ENCODE assay signal across 20 cellular contexts in the genomic region with DNA sequence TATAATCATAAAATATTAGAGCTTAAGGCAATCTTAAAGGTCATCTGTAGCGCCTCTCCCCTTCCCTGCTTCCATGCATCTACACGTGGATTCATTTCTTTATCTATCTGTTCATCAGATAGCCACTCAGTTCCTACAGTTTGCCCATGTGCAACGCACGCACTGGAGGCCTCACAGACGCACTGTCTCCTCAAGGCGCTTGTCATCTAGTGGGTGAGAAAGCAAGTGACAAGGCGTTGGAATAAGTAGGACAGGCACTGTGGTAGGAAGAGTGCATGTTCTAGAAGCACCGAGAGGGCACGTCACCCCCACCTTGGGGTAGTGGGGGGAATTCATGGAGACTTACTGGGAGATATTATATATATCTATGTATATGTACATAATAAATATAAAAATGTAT. TPM values are rescaled to one million over a fixed set of nuclear protein-coding genes. Genes with fewer than 3 reads are reported as not detected.
DNase-seq lines count a peak whose midpoint lies in the region; ATAC-seq, FAIRE-seq and TF ChIP-seq lines count a peak whose summit lies in the region.
"Had no signal": no experiment of that assay in that cellular context is flagged by ENCODE, and none has a peak within 500 bp of the region (broad histone marks: within the 10 kb centered on the region; RNA-seq: fewer than 3 reads in every experiment).

No MANE protein-coding gene starts in this region.

- no peak overlapping the region for H3K27ac Mint-ChIP-seq in stimulated activated naive B cell treated with anti-CD40 and anti-IgM and Interleukin-4, amounts not matched to agents 10 μg/mL and 1 μg/mL and 100 μg/mL, for 72 hours
- H3K27ac Mint-ChIP-seq: activated T-helper 1 cell treated with anti-CD3 and anti-CD28 coated beads, Interleukin-12 subunit alpha, Interleukin-12 subunit beta, Interleukin-2, Interleukin-4 antibody, amounts not matched to agents 30 ng/mL and 10 ng/mL and 1 ng/mL, durations not matched to agents 14 hours and 24 hours and 36 hours; stimulated activated naive CD8-positive, alpha-beta T cell treated with anti-CD3 and anti-CD28 coated beads, Interleukin-15, Interleukin-2, amounts not matched to agents 100 ng/mL and 50 ng/mL, for 24 hours; T-helper 1 cell treated with Interleukin-12 subunit alpha and Interleukin-12 subunit beta and Interleukin-4 antibody, amounts not matched to agents 30 μg/mL and 1 μg/mL, for 36 hours; WTC11 had no signal

- no peaks in the 10 kb centered on the region for H3K9me3 Mint-ChIP-seq in stimulated activated naive B cell treated with anti-CD40 and anti-IgM and Interleukin-4, amounts not matched to agents 10 μg/mL and 1 μg/mL and 100 μg/mL, for 72 hours
- H3K9me3 Mint-ChIP-seq: activated T-helper 1 cell treated with anti-CD3 and anti-CD28 coated beads, Interleukin-12 subunit alpha, Interleukin-12 subunit beta, Interleukin-2, Interleukin-4 antibody, amounts not matched to agents 30 ng/mL and 10 ng/mL and 1 ng/mL, durations not matched to agents 14 hours and 24 hours and 36 hours; naive thymus-derived CD4-positive, alpha-beta T cell; stimulated activated naive CD8-positive, alpha-beta T cell treated with anti-CD3 and anti-CD28 coated beads, Interleukin-15, Interleukin-2, amounts not matched to agents 100 ng/mL and 50 ng/mL, for 24 hours; T-helper 1 cell treated with Interleukin-12 subunit alpha and Interleukin-12 subunit beta and Interleukin-4 antibody, amounts not matched to agents 30 μg/mL and 1 μg/mL, for 36 hours; WTC11 had no signal

- DNase-seq in AG10803 (ENCODE audit: low read depth), result no peak
- no peak for DNase-seq in PC-3
- DNase-seq in NCI-H82 treated with DMSO at 0.1 percent for 48 hours (lab: John Stamatoyannopoulos, UW; ENCODE audit: unreplicated experiment), result no peak
- no peak for DNase-seq in stimulated activated naive B cell treated with anti-CD40 and anti-IgM and Interleukin-4, amounts not matched to agents 10 μg/mL and 1 μg/mL and 100 μg/mL, for 72 hours
- no peak for DNase-seq in GM12891 (ENCODE audit: insufficient read length, low spot score)
- DNase-seq in stimulated activated CD4-positive, alpha-beta T cell treated with anti-CD3 and anti-CD28 coated beads, Interleukin-4, amount 100 ng/mL, for 4 hours, result no peak
- DNase-seq: lower lobe of right lung; MM.1S; naive thymus-derived CD4-positive, alpha-beta T cell; NCI-H1694 treated with DMSO at 0.1 percent for 48 hours; NCI-H345; stimulated activated CD4-positive, alpha-beta T cell treated with anti-CD3 and anti-CD28 coated beads, Interleukin-15, amount 100 ng/mL, for 24 hours had no signal

- ATAC-seq in PC-3 (no peak), gastroesophageal sphincter (no peak)
- no peak for ATAC-seq in stimulated activated naive B cell treated with anti-CD40 and anti-IgM and Interleukin-4, amounts not matched to agents 10 μg/mL and 1 μg/mL and 100 μg/mL, for 72 hours (replicated peaks)
- ATAC-seq: naive thymus-derived CD4-positive, alpha-beta T cell had no signal

- H3K9me3 ChIP-seq in PC-3 (ENCODE audit: low read length) (no peaks in the 10 kb centered on the region), gastroesophageal sphincter (no peaks in the 10 kb centered on the region), skeletal muscle tissue (ENCODE audit: control insufficient read depth in 3 of 3, low read length in 3 of 3) (no peaks in the 10 kb centered on the region)
- H3K9me3 ChIP-seq: lower lobe of right lung had no signal

- H3K27me3 ChIP-seq in PC-3 (ENCODE audit: low read length), result peaks cover 21% of the 10 kb centered on the region; the same call in 1 of the 2 replicates
- H3K27me3 ChIP-seq in gastroesophageal sphincter, result no peaks in the 10 kb centered on the region
- peaks cover 0 to 8% (median 0%) of the 10 kb centered on the region in 3 donors for H3K27me3 ChIP-seq in skeletal muscle tissue (ENCODE audit: control insufficient read depth in 3 of 3, insufficient read depth in 3 of 3, low read length in 3 of 3)

- peak overlapping the region; percentile 16; the same call in 1 of the 2 replicates for H3K4me3 ChIP-seq in AG10803 (ENCODE audit: low read length)
- H3K4me3 ChIP-seq in PC-3 (ENCODE audit: low read length), result no peak overlapping the region
- no peak overlapping the region for H3K4me3 ChIP-seq in gastroesophageal sphincter
- H3K4me3 ChIP-seq in skeletal muscle tissue (ENCODE audit: low read length in 3 of 3), result peak overlapping the region in 2 of 3 donors; percentile 48 to 56
- H3K4me3 ChIP-seq: lower lobe of right lung had no signal

- intact Hi-C loops in PC-3 (cut with micrococcal nuclease), result loop anchor here (10.0 kb wide), 1 partner anchor 123 kb away; no protein-coding TSS in a partner anchor

- CTCF ChIA-PET in PC-3 (lab: Charles Lee), result no interaction called here

- H3K36me3 Mint-ChIP-seq in stimulated activated naive B cell treated with anti-CD40 and anti-IgM and Interleukin-4, amounts not matched to agents 10 μg/mL and 1 μg/mL and 100 μg/mL, for 72 hours, result no peaks in the 10 kb centered on the region
- H3K36me3 Mint-ChIP-seq: naive thymus-derived CD4-positive, alpha-beta T cell; WTC11 had no signal

- TF ChIP-seq POLR2A in gastroesophageal sphincter (IDR thresholded peaks at IDR 0.05), result no peak
- TF ChIP-seq POLR2A in GM12891 (IDR thresholded peaks at IDR 0.05; ENCODE audit: low read depth, low read length), result no peak

- H3K4me3 Mint-ChIP-seq in stimulated activated naive B cell treated with anti-CD40 and anti-IgM and Interleukin-4, amounts not matched to agents 10 μg/mL and 1 μg/mL and 100 μg/mL, for 72 hours, result no peak overlapping the region
- H3K4me3 Mint-ChIP-seq: activated T-helper 1 cell treated with anti-CD3 and anti-CD28 coated beads, Interleukin-12 subunit alpha, Interleukin-12 subunit beta, Interleukin-2, Interleukin-4 antibody, amounts not matched to agents 30 ng/mL and 10 ng/mL and 1 ng/mL, durations not matched to agents 14 hours and 24 hours and 36 hours; naive thymus-derived CD4-positive, alpha-beta T cell; stimulated activated naive CD8-positive, alpha-beta T cell treated with anti-CD3 and anti-CD28 coated beads, Interleukin-15, Interleukin-2, amounts not matched to agents 100 ng/mL and 50 ng/mL, for 24 hours; T-helper 1 cell treated with Interleukin-12 subunit alpha and Interleukin-12 subunit beta and Interleukin-4 antibody, amounts not matched to agents 30 μg/mL and 1 μg/mL, for 36 hours; WTC11 had no signal

- no TSS peak for BruUV-seq in PC-3 (replicated peaks; lab: Mats Ljungman, UMichigan)

- H3K27ac ChIP-seq in PC-3 (ENCODE audit: low read length), result no peak overlapping the region
- H3K27ac ChIP-seq in gastroesophageal sphincter, result peak overlapping the region; percentile 45 to 92 (median 86)
- H3K27ac ChIP-seq in skeletal muscle tissue (ENCODE audit: low read depth, low read length), result peak overlapping the region; percentile 82

- TF ChIP-seq EP300 in gastroesophageal sphincter (IDR thresholded peaks at IDR 0.05), result no peak

- no peak for FAIRE-seq in GM12891 (lab: Jason Lieb, UNC)
- FAIRE-seq: colon, G401.6 had no signal

- H3K36me3 ChIP-seq in PC-3 (ENCODE audit: low read depth, low read length), result no peaks in the 10 kb centered on the region
- no peaks in the 10 kb centered on the region for H3K36me3 ChIP-seq in gastroesophageal sphincter
- no peaks in the 10 kb centered on the region for H3K36me3 ChIP-seq in skeletal muscle tissue (ENCODE audit: control insufficient read depth in 3 of 3, insufficient read depth in 3 of 3, low read length in 3 of 3)
- H3K36me3 ChIP-seq: lower lobe of right lung had no signal

- H3K4me2 ChIP-seq in PC-3 (ENCODE audit: low read length), result peak overlapping the region; percentile 28

- H3K9ac ChIP-seq in PC-3 (ENCODE audit: low read length) (no peak overlapping the region), skeletal muscle tissue (ENCODE audit: low read depth in 1 of 3, low read length in 3 of 3) (peak overlapping the region in 1 of 3 donors; percentile 75)

- H3K4me1 ChIP-seq in PC-3 (ENCODE audit: insufficient read depth, low read length) (peaks cover 11% of the 10 kb centered on the region), gastroesophageal sphincter (peaks cover 2 to 54% (median 20%) of the 10 kb centered on the region in 3 donors), skeletal muscle tissue (ENCODE audit: control insufficient read depth in 3 of 3, insufficient read depth in 3 of 3, low read length in 3 of 3) (peaks cover 12 to 42% (median 40%) of the 10 kb centered on the region in 3 donors)

- peak overlapping the region; percentile 25; the same call in 1 of the 2 replicates for H2AFZ ChIP-seq in PC-3 (ENCODE audit: low read length)

- WGBS in gastroesophageal sphincter (ENCODE audit: low coverage in 1 of 2), 2 donors, result 62 to 67% methylated on average over 5 to 8 of the region's 9 CpGs

- no peaks in the 10 kb centered on the region for H4K20me1 ChIP-seq in PC-3 (ENCODE audit: low read length)

- H3F3A ChIP-seq in PC-3 (ENCODE audit: low read length, unreplicated experiment), result no peaks in the 10 kb centered on the region

- H3K27me3 Mint-ChIP-seq in stimulated activated naive B cell treated with anti-CD40 and anti-IgM and Interleukin-4, amounts not matched to agents 10 μg/mL and 1 μg/mL and 100 μg/mL, for 72 hours, result peaks cover 34 to 45% of the 10 kb centered on the region in 2 donors

- H3K9me2 ChIP-seq in PC-3 (replicated peaks; ENCODE audit: low read length), result no peaks in the 10 kb centered on the region

- POLR2A ChIA-PET in PC-3 (lab: Charles Lee; ENCODE audit: unreplicated experiment), result no interaction called here

- no peaks in the 10 kb centered on the region for H3K79me2 ChIP-seq in PC-3 (ENCODE audit: low read length)

- TF ChIP-seq CTCF in AG10803 (conservative IDR thresholded peaks at IDR 0.05; ENCODE audit: low read length) (no peak), PC-3 (conservative IDR thresholded peaks at IDR 0.05; ENCODE audit: low read depth, low read length) (no peak), gastroesophageal sphincter (IDR thresholded peaks at IDR 0.05) (no peak)

- peaks cover 0 to 4% of the 10 kb centered on the region in 2 donors for H3K4me1 Mint-ChIP-seq in stimulated activated naive B cell treated with anti-CD40 and anti-IgM and Interleukin-4, amounts not matched to agents 10 μg/mL and 1 μg/mL and 100 μg/mL, for 72 hours

TF ChIP-seq in GM12891, 5 proteins besides CTCF, POLR2A, EP300 and RAD21:
- TF ChIP-seq SPI1 (IDR thresholded peaks at IDR 0.05; ENCODE audit: low read depth, low read length) (no peak), POU2F2 (IDR thresholded peaks at IDR 0.05; ENCODE audit: low read depth, low read length) (no peak), PAX5 (IDR thresholded peaks at IDR 0.05; ENCODE audit: insufficient read depth, low read length, severe bottlenecking) (no peak), POLR2AphosphoS5 (IDR thresholded peaks at IDR 0.05; ENCODE audit: low read depth, low read length) (no peak)

RNA-seq across cellular contexts. Expression of a gene that starts 20.8 kb away (rescaled TPM):
- total RNA-seq in PC-3 (2014; rRNA removed) (1.6 and 3.1 TPM in 2 replicates), gastroesophageal sphincter (100 to 1,000 TPM in 3 of 4 donors, 10 to 100 TPM in 1; 91.0 to 163 (median 104) TPM), skeletal muscle tissue (65.8 TPM)
- polyA plus RNA-seq in GM12891 (2012; ENCODE audit: low read depth, missing spikeins), result 2.0 TPM

Comparison
In these comparisons a context has a peak if more than half of its experiments do, and no peak if none do; other contexts are left out.
1. H3K4me3 ChIP-seq: peak in AG10803 (single experiment) and skeletal muscle tissue (2 of 3); none in PC-3 (single experiment) and gastroesophageal sphincter (0 of 2).
2. RNA of a gene that starts 20.8 kb away (total RNA-seq): 91.0 to 163 TPM in gastroesophageal sphincter and 65.8 TPM in skeletal muscle tissue (single experiment); 1.6 to 3.1 TPM in PC-3; every median in the first group is over 10 times any median in the second.